ENCODE assay signal across 16 cellular contexts in the genomic region with DNA sequence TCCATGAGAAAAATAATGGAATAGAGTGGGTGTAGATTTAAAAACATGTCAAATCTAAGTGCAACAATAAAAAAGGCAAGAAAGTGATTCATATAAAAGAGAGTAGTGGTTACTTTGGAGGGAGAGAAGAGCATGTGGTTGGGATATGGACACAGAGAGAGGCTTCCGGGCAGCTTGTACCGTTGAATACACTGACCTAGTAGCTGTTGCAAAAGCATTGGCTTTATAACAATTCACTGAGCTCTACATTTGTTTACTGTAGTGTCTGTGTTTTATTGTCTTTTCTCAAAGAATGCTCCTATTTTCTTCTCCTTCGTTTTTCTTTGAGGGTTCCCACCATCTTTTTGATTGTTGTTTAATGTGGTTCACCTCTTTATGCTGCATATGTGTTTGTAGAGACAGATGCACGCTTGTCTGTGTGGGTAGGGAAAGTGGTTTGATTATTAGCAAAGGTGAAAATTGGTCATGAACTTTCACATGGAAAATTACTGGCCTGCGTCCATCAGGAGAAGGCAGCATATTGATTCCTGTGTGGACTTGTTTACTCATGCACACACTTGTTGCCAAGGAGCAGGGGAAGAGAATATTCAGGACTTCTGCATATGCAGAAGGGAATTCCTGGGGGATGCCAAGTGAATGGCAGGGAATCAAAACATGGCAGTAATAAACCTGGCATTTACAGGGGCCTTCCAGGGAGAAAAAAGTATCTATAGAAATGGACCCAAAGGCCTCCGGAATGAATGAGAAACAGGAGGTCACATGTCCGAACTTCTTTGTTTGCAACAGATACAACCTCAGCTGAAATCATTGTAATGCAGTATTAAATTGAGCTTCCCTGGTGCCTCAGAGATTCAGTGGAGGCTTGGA. TPM values are rescaled to one million over a fixed set of nuclear protein-coding genes. Genes with fewer than 3 reads are reported as not detected.
A peak's percentile ranks its signal among the peaks of the same experiment; 100 is the strongest.
DNase-seq lines count a peak whose midpoint lies in the region; ATAC-seq and TF ChIP-seq lines count a peak whose summit lies in the region.
"Had no signal": no experiment of that assay in that cellular context is flagged by ENCODE, and none has a peak within 500 bp of the region (broad histone marks: within the 10 kb centered on the region; RNA-seq: fewer than 3 reads in every experiment).

No MANE protein-coding gene starts in this region.

- H3K4me2 ChIP-seq in skeletal muscle satellite cell (ENCODE audit: low read length) = peak overlapping the region; percentile 46

- no peak overlapping the region for H3K4me3 Mint-ChIP-seq in effector memory CD8-positive, alpha-beta T cell
- H3K4me3 Mint-ChIP-seq: T-helper 17 cell had no signal

- H3K9ac ChIP-seq in skeletal muscle satellite cell (ENCODE audit: low read depth, low read length) = no peak overlapping the region

- H3K9me3 ChIP-seq in skeletal muscle satellite cell (replicated peaks; ENCODE audit: low read length) = no peaks in the 10 kb centered on the region

- H3K36me3 ChIP-seq in skeletal muscle satellite cell (ENCODE audit: insufficient read depth, low read length) = no peaks in the 10 kb centered on the region

- no peak for TF ChIP-seq CTCF in fibroblast of mammary gland (conservative IDR thresholded peaks at IDR 0.05; ENCODE audit: control insufficient read depth, insufficient read depth, low read depth, low read length)

- H3K4me1 ChIP-seq in skeletal muscle satellite cell (ENCODE audit: control insufficient read depth, insufficient read depth, low read length) = peaks cover 23% of the 10 kb centered on the region

- H3K4me3 ChIP-seq in fibroblast of mammary gland (ENCODE audit: control insufficient read depth, low read depth, low read length) (no peak overlapping the region), skeletal muscle satellite cell (ENCODE audit: low read length) (no peak overlapping the region)

- H3K36me3 Mint-ChIP-seq in effector memory CD8-positive, alpha-beta T cell (ENCODE audit: insufficient read depth) = no peaks in the 10 kb centered on the region

- no peak for ATAC-seq in effector memory CD8-positive, alpha-beta T cell (replicated peaks)
- no peak for ATAC-seq in HG03108 (IDR thresholded peaks at IDR 0.05; ENCODE audit: unreplicated experiment)
- ATAC-seq in GM21737 (IDR thresholded peaks at IDR 0.05; ENCODE audit: unreplicated experiment) = no peak
- ATAC-seq: Panc1, T-helper 17 cell had no signal

- DNase-seq in NCI-H345 (lab: John Stamatoyannopoulos, UW) = peak; percentile 32
- no peak for DNase-seq in NCI-H345 treated with DMSO at 0.1 percent for 48 hours (lab: John Stamatoyannopoulos, UW; ENCODE audit: unreplicated experiment)
- peak; percentile 52 to 69 for DNase-seq in NCI-H526 (lab: John Stamatoyannopoulos, UW)
- DNase-seq in fibroblast of mammary gland (ENCODE audit: low read depth) = peak; percentile 22
- no peak for DNase-seq in effector memory CD8-positive, alpha-beta T cell
- DNase-seq: activated CD4-positive, alpha-beta T cell treated with anti-CD3 and anti-CD28 coated beads, Interleukin-2, amount 50 U/mL, for 1 hour; anterior cingulate cortex; KG1; NCI-H2081 treated with DMSO at 0.1 percent for 48 hours; T-helper 17 cell; trophoblast cell had no signal

- peaks cover 2 to 9% of the 10 kb centered on the region in 2 donors for H3K9me3 Mint-ChIP-seq in effector memory CD8-positive, alpha-beta T cell
- H3K9me3 Mint-ChIP-seq: activated T-helper 2 cell treated with anti-CD3 and anti-CD28 coated beads, Interferon-gamma antibody, Interleukin-2, Interleukin-4, amounts not matched to agents 10 μg/mL and 5 μg/mL and 100 μg/mL, durations not matched to agents 14 hours and 24 hours and 36 hours had no signal

- no peaks in the 10 kb centered on the region for H3K27me3 ChIP-seq in skeletal muscle satellite cell (ENCODE audit: control insufficient read depth, insufficient read depth, low read length)

- H3K27me3 Mint-ChIP-seq in effector memory CD8-positive, alpha-beta T cell = peaks cover 0 to 50% of the 10 kb centered on the region in 2 donors

- no peaks in the 10 kb centered on the region for H3K4me1 Mint-ChIP-seq in effector memory CD8-positive, alpha-beta T cell (ENCODE audit: low read depth in 2 of 2)
- H3K4me1 Mint-ChIP-seq: T-helper 17 cell had no signal

- no peak overlapping the region for H3K27ac Mint-ChIP-seq in effector memory CD8-positive, alpha-beta T cell
- H3K27ac Mint-ChIP-seq: activated T-helper 2 cell treated with anti-CD3 and anti-CD28 coated beads, Interferon-gamma antibody, Interleukin-2, Interleukin-4, amounts not matched to agents 10 μg/mL and 5 μg/mL and 100 μg/mL, durations not matched to agents 14 hours and 24 hours and 36 hours; T-helper 17 cell had no signal

RNA-seq across cellular contexts. Expression of a gene that starts 30.0 kb away (rescaled TPM):
- 2.0 and 2.4 TPM in 2 replicates for total RNA-seq in skeletal muscle satellite cell (2012; rRNA removed)

Comparison
In these comparisons a context has a peak if more than half of its experiments do, and no peak if none do; other contexts are left out.
1. DNase-seq: peak in NCI-H345 (single experiment), NCI-H526 (2 of 2) and fibroblast of mammary gland (single experiment); none in NCI-H345 treated with DMSO at 0.1 percent for 48 hours (single experiment) and effector memory CD8-positive, alpha-beta T cell (0 of 3).